18 cellular contexts compared by ENCODE assay signal in genomic region chr9:127792417-127793031, GRCh38. TPM values are rescaled to one million over a fixed set of nuclear protein-coding genes. Genes with fewer than 3 reads are reported as not detected.
A peak's percentile ranks its signal among the peaks of the same experiment; 100 is the strongest.
DNase-seq lines count a peak whose midpoint lies in the region; ATAC-seq lines count a peak whose summit lies in the region.
"Had no signal": no experiment of that assay in that cellular context is flagged by ENCODE, and none has a peak within 500 bp of the region (broad histone marks: within the 10 kb centered on the region; RNA-seq: fewer than 3 reads in every experiment).

No MANE protein-coding gene starts in this region.

- peak overlapping the region; percentile 16 to 100 (median 96); a peak in 19 of 22 replicates for H3K4me2 ChIP-seq in BLaER1 treated with 17β-estradiol and CSF1 and Interleukin-3, amounts not matched to agents 10 nM and 100 nM
- H3K4me2 ChIP-seq: PC-9 had no signal

- H3K4me3 ChIP-seq in ACC112 (ENCODE audit: low read depth, low read length) = no peak overlapping the region
- H3K4me3 ChIP-seq in BLaER1 treated with 17β-estradiol and CSF1 and Interleukin-3, amounts not matched to agents 10 nM and 100 nM = no peak overlapping the region
- H3K4me3 ChIP-seq in naive thymus-derived CD4-positive, alpha-beta T cell (ENCODE audit: low read length) = no peak overlapping the region
- H3K4me3 ChIP-seq: left lung, pancreas, PC-9, testis had no signal

- H3K27ac ChIP-seq in ACC112 (ENCODE audit: low read depth, low read length) = peak overlapping the region; percentile 57; the same call in 1 of the 2 replicates
- peak overlapping the region in 8 of 11 experiments; percentile 46 to 90 (median 82); a peak in 15 of 22 replicates for H3K27ac ChIP-seq in BLaER1 treated with 17β-estradiol and CSF1 and Interleukin-3, amounts not matched to agents 10 nM and 100 nM
- no peak overlapping the region for H3K27ac ChIP-seq in naive thymus-derived CD4-positive, alpha-beta T cell (ENCODE audit: low read depth, low read length)
- H3K27ac ChIP-seq: C4-2B, PC-9 had no signal

- H4K20me1 ChIP-seq in BLaER1 treated with 17β-estradiol and CSF1 and Interleukin-3, amounts not matched to agents 10 nM and 100 nM = peaks cover 34 to 99% (median 70%) of the 10 kb centered on the region in 11 experiments

- no peaks in the 10 kb centered on the region for H3K9me3 ChIP-seq in BLaER1 treated with 17β-estradiol and CSF1 and Interleukin-3, amounts not matched to agents 10 nM and 100 nM (replicated peaks in 1 of 11)
- no peaks in the 10 kb centered on the region for H3K9me3 ChIP-seq in naive thymus-derived CD4-positive, alpha-beta T cell (ENCODE audit: control insufficient read depth in 2 of 3, low read length in 3 of 3)
- H3K9me3 ChIP-seq: left lung, pancreas, testis had no signal

- no peaks in the 10 kb centered on the region for H3K27me3 ChIP-seq in ACC112 (ENCODE audit: insufficient read depth, low read length)
- peaks cover 0 to 4% (median 0%) of the 10 kb centered on the region in 11 experiments; a peak in 1 of 22 replicates for H3K27me3 ChIP-seq in BLaER1 treated with 17β-estradiol and CSF1 and Interleukin-3, amounts not matched to agents 10 nM and 100 nM
- no peaks in the 10 kb centered on the region for H3K27me3 ChIP-seq in naive thymus-derived CD4-positive, alpha-beta T cell (ENCODE audit: control insufficient read depth in 2 of 2, insufficient read depth in 2 of 2, low read length in 2 of 2)
- H3K27me3 ChIP-seq: pancreas, testis had no signal

- POLR2A ChIA-PET in activated naive CD8-positive, alpha-beta T cell treated with anti-CD3 and anti-CD28 coated beads, Interleukin-2, amount 10 ng/mL, durations not matched to agents 7 days and 5 days (lab: Charles Lee) = interaction anchor here (0.5 to 2.7 kb wide), 10 partner anchors 10 to 140 kb away, joined by 3 to 13 read pairs (median 4); partner anchors contain the start of genes FPGS, PTRH1, TOR2A and TTC16
- POLR2A ChIA-PET in naive thymus-derived CD4-positive, alpha-beta T cell (lab: Charles Lee) = interaction anchor here (0.6 to 1.4 kb wide), 6 partner anchors 12 to 93 kb away, joined by 3 to 5 read pairs (median 3); partner anchors contain the start of gene SH2D3C

- no peak overlapping the region for H2AFZ ChIP-seq in ACC112 (ENCODE audit: low read length, unreplicated experiment)
- H2AFZ ChIP-seq: PC-9 had no signal

- H3K27me3 Mint-ChIP-seq in activated naive CD8-positive, alpha-beta T cell treated with anti-CD3 and anti-CD28 coated beads, Interleukin-2, amount 10 ng/mL, durations not matched to agents 7 days and 5 days = no peaks in the 10 kb centered on the region
- no peaks in the 10 kb centered on the region for H3K27me3 Mint-ChIP-seq in naive thymus-derived CD4-positive, alpha-beta T cell

- peaks cover 29% of the 10 kb centered on the region for H3K79me2 ChIP-seq in ACC112 (ENCODE audit: control insufficient read depth, insufficient read depth, low read length, unreplicated experiment)

- DNase-seq in activated naive CD8-positive, alpha-beta T cell treated with anti-CD3 and anti-CD28 coated beads, Interleukin-2, amount 10 ng/mL, durations not matched to agents 7 days and 5 days = no peak
- DNase-seq in naive thymus-derived CD4-positive, alpha-beta T cell = no peak
- no peak for DNase-seq in sciatic nerve (ENCODE audit: low spot score)
- DNase-seq: amygdala; central memory CD4-positive, alpha-beta T cell; left lung; NCI-H1417 treated with DMSO at 0.1 percent for 48 hours; NCI-H774; stimulated activated CD4-positive, alpha-beta T cell treated with anti-CD3 and anti-CD28 coated beads, Interleukin-2, amount 100 ng/mL, for 48 hours; testis had no signal

- H3K36me3 ChIP-seq in ACC112 (ENCODE audit: insufficient read depth, low read length) = peaks cover 28% of the 10 kb centered on the region
- H3K36me3 ChIP-seq in BLaER1 treated with 17β-estradiol and CSF1 and Interleukin-3, amounts not matched to agents 10 nM and 100 nM = peaks cover 59 to 74% (median 66%) of the 10 kb centered on the region in 11 experiments
- peaks cover 18 to 44% (median 27%) of the 10 kb centered on the region in 3 experiments for H3K36me3 ChIP-seq in naive thymus-derived CD4-positive, alpha-beta T cell (ENCODE audit: control insufficient read depth in 2 of 3, insufficient read depth in 3 of 3, low read length in 3 of 3)

- H3K4me1 Mint-ChIP-seq in activated naive CD8-positive, alpha-beta T cell treated with anti-CD3 and anti-CD28 coated beads, Interleukin-2, amount 10 ng/mL, durations not matched to agents 7 days and 5 days = peaks cover 33% of the 10 kb centered on the region
- H3K4me1 Mint-ChIP-seq in naive thymus-derived CD4-positive, alpha-beta T cell = peaks cover 19 to 44% (median 33%) of the 10 kb centered on the region in 7 donors

- intact Hi-C loops in naive thymus-derived CD4-positive, alpha-beta T cell (cut with micrococcal nuclease) = no loop called here
- intact Hi-C loops in sciatic nerve (cut with DNase I) = no loop called here

- no peaks in the 10 kb centered on the region for H3K9me3 Mint-ChIP-seq in activated naive CD8-positive, alpha-beta T cell treated with anti-CD3 and anti-CD28 coated beads, Interleukin-2, amount 10 ng/mL, durations not matched to agents 7 days and 5 days
- no peaks in the 10 kb centered on the region for H3K9me3 Mint-ChIP-seq in naive thymus-derived CD4-positive, alpha-beta T cell

- H3K9ac ChIP-seq in BLaER1 treated with 17β-estradiol and CSF1 and Interleukin-3, amounts not matched to agents 10 nM and 100 nM = peak overlapping the region in 7 of 11 experiments; percentile 10 to 77 (median 45); a peak in 9 of 22 replicates

- H3K36me3 Mint-ChIP-seq in activated naive CD8-positive, alpha-beta T cell treated with anti-CD3 and anti-CD28 coated beads, Interleukin-2, amount 10 ng/mL, durations not matched to agents 7 days and 5 days = peaks cover 24% of the 10 kb centered on the region
- peaks cover 0 to 28% (median 12%) of the 10 kb centered on the region in 5 donors for H3K36me3 Mint-ChIP-seq in naive thymus-derived CD4-positive, alpha-beta T cell

- no peak overlapping the region for H3K4me3 Mint-ChIP-seq in activated naive CD8-positive, alpha-beta T cell treated with anti-CD3 and anti-CD28 coated beads, Interleukin-2, amount 10 ng/mL, durations not matched to agents 7 days and 5 days
- H3K4me3 Mint-ChIP-seq in naive thymus-derived CD4-positive, alpha-beta T cell = peak overlapping the region in 1 of 10 donors; percentile 27

- CTCF ChIA-PET in naive thymus-derived CD4-positive, alpha-beta T cell (lab: Charles Lee) = interaction anchor here (0.7 to 1.2 kb wide), 3 partner anchors 11 to 21 kb away, joined by 3 to 5 read pairs (median 3); no protein-coding TSS in a partner anchor

- H3K27ac Mint-ChIP-seq in activated naive CD8-positive, alpha-beta T cell treated with anti-CD3 and anti-CD28 coated beads, Interleukin-2, amount 10 ng/mL, durations not matched to agents 7 days and 5 days = peak overlapping the region; percentile 9
- H3K27ac Mint-ChIP-seq in naive thymus-derived CD4-positive, alpha-beta T cell = peak overlapping the region in 6 of 9 donors; percentile 19 to 75 (median 38)

- H3K4me1 ChIP-seq in ACC112 (ENCODE audit: control insufficient read depth, insufficient read depth, low read length, unreplicated experiment) = peaks cover 12% of the 10 kb centered on the region
- peaks cover 91 to 100% (median 100%) of the 10 kb centered on the region in 10 experiments for H3K4me1 ChIP-seq in BLaER1 treated with 17β-estradiol and CSF1 and Interleukin-3, amounts not matched to agents 10 nM and 100 nM
- H3K4me1 ChIP-seq in naive thymus-derived CD4-positive, alpha-beta T cell (ENCODE audit: control insufficient read depth in 2 of 2, insufficient read depth in 2 of 2, low read length in 2 of 2) = peaks cover 22 to 28% of the 10 kb centered on the region in 2 donors

- no peak for ATAC-seq in activated naive CD8-positive, alpha-beta T cell treated with anti-CD3 and anti-CD28 coated beads, Interleukin-2, amount 10 ng/mL, durations not matched to agents 7 days and 5 days (ENCODE audit: low read depth)
- ATAC-seq in naive thymus-derived CD4-positive, alpha-beta T cell = no peak
- ATAC-seq in sciatic nerve = no peak
- no peak for ATAC-seq in HG03520 (IDR thresholded peaks at IDR 0.05; ENCODE audit: unreplicated experiment)
- no peak for ATAC-seq in HG02588 (IDR thresholded peaks at IDR 0.05; ENCODE audit: unreplicated experiment)
- ATAC-seq: esophagus mucosa, left lung had no signal

RNA-seq across cellular contexts. Expression of gene CDK9, which starts 6.7 kb away (rescaled TPM):
- 100 to 1,000 TPM; 134 to 136 TPM for total RNA-seq in activated naive CD8-positive, alpha-beta T cell treated with anti-CD3 and anti-CD28 coated beads, Interleukin-2, amount 10 ng/mL, durations not matched to agents 7 days and 5 days
- 100 to 1,000 TPM; 110 to 135 (median 134) TPM for total RNA-seq in naive thymus-derived CD4-positive, alpha-beta T cell
- polyA plus RNA-seq in naive thymus-derived CD4-positive, alpha-beta T cell = 10 to 100 TPM; 37.5 to 65.9 TPM
- total RNA-seq in sciatic nerve = 127 TPM

RNA-seq across cellular contexts. Expression of gene FPGS, which starts 10.2 kb away (rescaled TPM):
- 100 to 1,000 TPM; 108 to 109 TPM for total RNA-seq in activated naive CD8-positive, alpha-beta T cell treated with anti-CD3 and anti-CD28 coated beads, Interleukin-2, amount 10 ng/mL, durations not matched to agents 7 days and 5 days
- 100 to 1,000 TPM in 2 of 5 experiments, 10 to 100 TPM in 3; 90.4 to 123 (median 95.4) TPM for total RNA-seq in naive thymus-derived CD4-positive, alpha-beta T cell
- 10 to 100 TPM; 37.3 to 51.4 TPM for polyA plus RNA-seq in naive thymus-derived CD4-positive, alpha-beta T cell
- 69.7 TPM for total RNA-seq in sciatic nerve

RNA-seq across cellular contexts. Expression of gene SH2D3C, which starts 14.1 kb away (rescaled TPM):
- total RNA-seq in activated naive CD8-positive, alpha-beta T cell treated with anti-CD3 and anti-CD28 coated beads, Interleukin-2, amount 10 ng/mL, durations not matched to agents 7 days and 5 days = 10 to 100 TPM; 64.6 to 67.1 TPM
- 10 to 100 TPM; 26.1 to 68.3 (median 51.9) TPM for total RNA-seq in naive thymus-derived CD4-positive, alpha-beta T cell
- polyA plus RNA-seq in naive thymus-derived CD4-positive, alpha-beta T cell = 10 to 100 TPM; 20.9 to 72.9 TPM
- 22.6 TPM for total RNA-seq in sciatic nerve

RNA-seq across cellular contexts. Expression of gene TOR2A, which starts 57.4 kb away (rescaled TPM):
- total RNA-seq in activated naive CD8-positive, alpha-beta T cell treated with anti-CD3 and anti-CD28 coated beads, Interleukin-2, amount 10 ng/mL, durations not matched to agents 7 days and 5 days = 10 to 100 TPM; 21.7 to 24.4 TPM
- 10 to 100 TPM in 4 of 5 experiments, 1 to 10 TPM in 1; 9.5 to 22.3 (median 10.8) TPM for total RNA-seq in naive thymus-derived CD4-positive, alpha-beta T cell
- 10 to 100 TPM; 16.6 to 20.2 TPM for polyA plus RNA-seq in naive thymus-derived CD4-positive, alpha-beta T cell
- 6.8 TPM for total RNA-seq in sciatic nerve
